In the genomic region with DNA sequence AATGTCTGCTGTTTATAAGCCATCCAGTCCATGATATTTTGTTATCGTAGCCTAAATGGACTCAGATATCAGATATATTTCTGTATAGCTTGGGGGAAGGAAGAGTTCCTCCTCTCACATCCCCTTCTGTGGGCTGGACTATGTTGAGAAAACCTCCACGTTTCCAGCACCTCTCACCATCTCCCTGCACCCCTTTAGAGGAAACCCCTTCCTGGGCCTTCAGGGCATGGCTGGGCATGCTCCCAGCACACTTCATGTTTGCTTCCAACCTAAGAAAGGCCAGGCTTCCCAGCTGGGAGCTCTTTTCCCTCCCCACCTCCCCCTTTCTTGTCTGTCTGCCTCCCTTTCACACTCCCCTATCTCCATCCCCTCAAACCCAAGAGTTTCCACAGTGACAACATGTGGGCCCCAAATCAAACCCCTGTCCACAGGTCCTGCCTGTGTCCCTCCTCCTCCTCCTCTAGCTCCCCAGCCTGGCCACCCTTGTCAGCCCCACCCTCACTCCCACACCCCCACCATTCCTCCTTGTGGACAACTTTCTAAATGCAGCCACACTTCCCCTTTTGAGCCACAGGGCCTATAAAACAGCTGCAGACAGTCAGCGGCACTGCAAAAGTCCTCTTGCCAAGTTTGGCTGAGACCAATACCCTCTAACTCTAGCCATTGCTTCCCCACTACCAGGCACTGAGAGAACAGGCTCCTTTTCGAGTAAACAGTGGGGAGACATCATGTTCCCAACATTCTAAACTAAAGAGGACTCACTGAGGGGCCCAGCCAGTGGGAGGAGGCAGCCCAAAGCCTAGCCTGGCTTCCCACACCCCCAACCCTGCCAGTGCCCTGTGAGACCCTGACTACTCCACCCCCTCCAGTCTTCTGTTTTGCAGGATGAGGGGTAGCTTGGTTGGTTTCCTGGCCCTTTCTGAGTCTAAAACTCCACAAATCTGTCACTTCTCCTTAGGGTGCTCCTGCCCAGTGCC, we compare ENCODE assay signal across 8 cellular contexts.
DNase-seq lines count a peak whose midpoint lies in the region; ATAC-seq and TF ChIP-seq lines count a peak whose summit lies in the region.

No MANE protein-coding gene starts in this region.

- H3K27ac ChIP-seq in KOPT-K1 (ENCODE audit: low read depth, low read length, poor library complexity, severe bottlenecking) (peak overlapping the region; percentile 37), breast epithelium (peak overlapping the region; percentile 62 to 93), vagina (peak overlapping the region; percentile 82)

- H3K9me3 ChIP-seq in KOPT-K1 (ENCODE audit: insufficient read depth, low read length, poor library complexity, severe bottlenecking) (no peaks in the 10 kb centered on the region), breast epithelium (no peaks in the 10 kb centered on the region), vagina (no peaks in the 10 kb centered on the region)

- H3K27me3 ChIP-seq in breast epithelium: no peaks in the 10 kb centered on the region
- H3K27me3 ChIP-seq in vagina: no peaks in the 10 kb centered on the region

- H3K36me3 ChIP-seq in KOPT-K1 (ENCODE audit: insufficient read depth, low read length) (no peaks in the 10 kb centered on the region; the same call in 1 of the 2 replicates), breast epithelium (no peaks in the 10 kb centered on the region), vagina (no peaks in the 10 kb centered on the region)

- H3K4me1 ChIP-seq in breast epithelium (peaks cover 5 to 23% of the 10 kb centered on the region in 2 donors), vagina (peaks cover 74% of the 10 kb centered on the region)

- intact Hi-C loops in breast epithelium (cut with DNase I; ENCODE audit: low total_unique reads) (no loop called here), vagina (cut with DNase I) (no loop called here)

- TF ChIP-seq CTCF in breast epithelium (IDR thresholded peaks at IDR 0.05): peak; percentile 33 to 57 (median 56)
- TF ChIP-seq CTCF in vagina (IDR thresholded peaks at IDR 0.05): peak in 1 of 3 experiments; percentile 42

- no peak for DNase-seq in breast epithelium (ENCODE audit: low spot score in 2 of 2)
- peak; percentile 79 for DNase-seq in medulla oblongata (ENCODE audit: extremely low spot score)
- DNase-seq in vagina (ENCODE audit: extremely low spot score in 2 of 2): no peak
- DNase-seq in OCI-M2 (lab: John Stamatoyannopoulos, UW; ENCODE audit: unreplicated experiment): no peak
- no peak for DNase-seq in activated CD8-positive, alpha-beta memory T cell treated with anti-CD3 and anti-CD28 coated beads for 24 hours

- TF ChIP-seq POLR2A in breast epithelium (IDR thresholded peaks at IDR 0.05) (no peak), vagina (IDR thresholded peaks at IDR 0.05) (no peak)

- no peak overlapping the region for H3K4me3 ChIP-seq in breast epithelium
- H3K4me3 ChIP-seq in vagina: no peak overlapping the region

- ATAC-seq in GM18502 (IDR thresholded peaks at IDR 0.05; ENCODE audit: poor library complexity, unreplicated experiment): peak; percentile 64
- no peak for ATAC-seq in GM19328 (IDR thresholded peaks at IDR 0.05; ENCODE audit: unreplicated experiment)
